1 cellular context compared by ENCODE assay signal in genomic region chr7:92939793-92940360, GRCh38.
TF ChIP-seq lines count a peak whose summit lies in the region.

No MANE protein-coding gene starts in this region.

TF ChIP-seq in K562, 482 proteins besides CTCF, POLR2A, EP300 and RAD21 (continued from another document):
- no peak for TF ChIP-seq MGA (IDR thresholded peaks at IDR 0.05)
- TF ChIP-seq ZNF274 (IDR thresholded peaks at IDR 0.05; ENCODE audit: borderline replicate concordance, low read depth, low read length): peak; percentile 82
